In the genomic region with DNA sequence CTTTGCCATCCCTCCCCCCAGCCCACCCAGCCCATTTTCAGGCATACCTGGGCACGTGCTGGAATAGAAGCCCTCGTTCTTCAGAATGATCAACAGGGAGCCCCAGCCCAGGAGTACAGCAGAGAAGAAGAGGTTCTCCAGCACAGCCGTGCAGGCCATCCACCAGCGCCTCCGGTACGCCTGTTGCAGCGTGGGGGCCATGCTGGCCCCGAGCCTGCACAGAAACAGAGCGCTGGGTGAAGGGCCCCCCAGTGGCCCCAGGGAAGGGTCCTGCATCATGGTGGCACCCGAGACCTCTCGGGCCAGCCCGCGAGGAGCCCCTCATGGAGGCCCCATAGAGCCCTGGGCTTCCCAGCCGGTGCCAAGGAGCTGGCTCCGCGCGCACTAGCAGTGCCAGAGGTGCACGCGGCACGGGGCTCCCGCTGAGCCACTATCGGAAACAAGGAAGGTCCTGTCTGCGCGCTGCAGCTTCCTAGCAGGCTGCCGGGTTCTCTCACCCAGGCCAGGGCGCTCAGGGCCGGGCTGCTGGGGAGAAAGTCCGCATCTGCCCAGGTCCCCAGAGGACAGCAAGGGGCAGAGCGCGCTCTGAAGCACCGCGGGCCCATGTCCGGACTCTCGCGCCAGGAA, we compare ENCODE assay signal across 8 cellular contexts. TPM values are rescaled to one million over a fixed set of nuclear protein-coding genes. Genes with fewer than 3 reads are reported as not detected.
DNase-seq lines count a peak whose midpoint lies in the region; ATAC-seq, FAIRE-seq and TF ChIP-seq lines count a peak whose summit lies in the region.

No MANE protein-coding gene starts in this region.

- H2BK15ac ChIP-seq in H9 (ENCODE audit: low read depth, low read length), result no peak overlapping the region

- WGBS in H9 (ENCODE audit: extremely low coverage, insufficient read length, low lambda C conversion rate), result no CpG with 5 or more reads among the region's 35 CpGs
- 5% methylated on average over 33 to 35 of the region's 35 CpGs for WGBS in pancreas, 2 donors

- FAIRE-seq in pancreas (lab: Jason Lieb, UNC) (no peak), H54 (lab: Jason Lieb, UNC) (no peak)

- H2AFZ ChIP-seq in H9 (ENCODE audit: low read length), result no peak overlapping the region

- H2BK5ac ChIP-seq in H9 (ENCODE audit: insufficient read length, low read length), result no peak overlapping the region

- no peak overlapping the region for H3T11ph ChIP-seq in H9 (ENCODE audit: low read length)

- no peak overlapping the region for H2BK12ac ChIP-seq in H9 (ENCODE audit: insufficient read length, low read depth, low read length)

- no peaks in the 10 kb centered on the region for H3K36me3 ChIP-seq in pancreas

- H3K4me3 ChIP-seq in pancreas, result peak overlapping the region; percentile 76 to 96 (median 88)

- TF ChIP-seq CTCF in GM10248 (IDR thresholded peaks at IDR 0.05; ENCODE audit: control extremely low read depth, extremely low read depth, low read depth, missing control alignments), result no peak
- no peak for TF ChIP-seq CTCF in H9 (conservative IDR thresholded peaks at IDR 0.05)
- no peak for TF ChIP-seq CTCF in pancreas (IDR thresholded peaks at IDR 0.05)

- H3K9me3 Mint-ChIP-seq in H9, result 0 out of 5 replicates have a peak, but pooled peaks cover 0 to 3% of the 10 kb centered on the region in 2 experiments

- H3K79me1 ChIP-seq in H9 (ENCODE audit: insufficient read depth, low read depth, low read length, poor library complexity, severe bottlenecking), result no peaks in the 10 kb centered on the region

- no peak overlapping the region for H2BK120ac ChIP-seq in H9 (ENCODE audit: low read depth, low read length, poor library complexity, severe bottlenecking)

- H3K56ac ChIP-seq in H9 (ENCODE audit: insufficient read length, low read depth, low read length), result no peak overlapping the region

- H4K8ac ChIP-seq in H9 (replicated peaks; ENCODE audit: insufficient read length, low read depth, low read length), result no peak overlapping the region

- H3K27me3 ChIP-seq in H9 (ENCODE audit: insufficient read depth, low read length) (no peaks in the 10 kb centered on the region), pancreas (no peaks in the 10 kb centered on the region)

- H3K27ac Mint-ChIP-seq in H9, result no peak overlapping the region; a peak in 1 of 7 replicates

- ATAC-seq in pancreas, result peak; percentile 61 to 76 (median 68)

- no peak overlapping the region for H3K14ac ChIP-seq in H9 (ENCODE audit: insufficient read depth, low read length)

- peaks cover 51% of the 10 kb centered on the region for H3K27me3 Mint-ChIP-seq in H9 (ENCODE audit: low read depth)

- H2BK20ac ChIP-seq in H9 (ENCODE audit: low read depth, low read length, poor library complexity, severe bottlenecking), result no peak overlapping the region

- H3K4me1 ChIP-seq in H9 (ENCODE audit: insufficient read depth, low read length), result peaks cover 2% of the 10 kb centered on the region
- H3K4me1 ChIP-seq in pancreas, result peaks cover 0 to 5% (median 3%) of the 10 kb centered on the region in 3 donors

- no peak for TF ChIP-seq POLR2A in H54 (IDR thresholded peaks at IDR 0.05; ENCODE audit: low read depth, low read length)

- no peak overlapping the region for H3K18ac ChIP-seq in H9 (ENCODE audit: insufficient read length, low read depth, low read length)

- intact Hi-C loops in pancreas (cut with DNase I), result loop anchor here in 1 of 3 donors (10.0 kb wide), 1 partner anchor 49 kb away; a partner anchor contains a TSS

- POLR2A ChIA-PET in GM10248 (lab: Yijun Ruan, JAX), result no interaction called here

- no peaks in the 10 kb centered on the region for H3K9me3 ChIP-seq in H9 (ENCODE audit: control insufficient read depth, low read depth, low read length)
- no peaks in the 10 kb centered on the region for H3K9me3 ChIP-seq in pancreas

- no peak overlapping the region for H4K91ac ChIP-seq in H9 (ENCODE audit: insufficient read length, low read depth, low read length)

- peak overlapping the region; percentile 63 for H3K4me2 ChIP-seq in H9 (ENCODE audit: insufficient read depth, insufficient read length, low read length)

- CTCF ChIA-PET in GM10248 (lab: Yijun Ruan, JAX), result interaction anchor here (0.8 to 9.0 kb wide), 11 partner anchors 8 to 168 kb away, joined by 3 to 121 read pairs (median 5); a partner anchor contains a TSS

- H3K4me1 Mint-ChIP-seq in H9, result peaks cover 10 to 13% of the 10 kb centered on the region in 2 experiments; a peak in 2 of 4 replicates

- no peak overlapping the region for H3K27ac ChIP-seq in H9 (ENCODE audit: insufficient read length, low read depth, low read length)
- peak overlapping the region; percentile 71 to 89 (median 80) for H3K27ac ChIP-seq in pancreas

- H3K4me3 Mint-ChIP-seq in H9, result peak overlapping the region; percentile 90 to 98

- H2AK5ac ChIP-seq in H9 (ENCODE audit: insufficient read length, low read length), result no peak overlapping the region

- no peaks in the 10 kb centered on the region for H3K79me2 ChIP-seq in H9 (ENCODE audit: insufficient read depth, low read length)

- no peaks in the 10 kb centered on the region for H4K20me1 ChIP-seq in H9 (ENCODE audit: control insufficient read depth, insufficient read depth, insufficient read length)

- peaks cover 16% of the 10 kb centered on the region for H3K23me2 ChIP-seq in H9 (ENCODE audit: insufficient read length, low read depth, low read length, poor library complexity, severe bottlenecking)

- DNase-seq in GM10248 (ENCODE audit: extremely low spot score) (peak; percentile 45), H9 (peak; percentile 57), NCI-H1092 (lab: John Stamatoyannopoulos, UW) (peak; percentile 49), germinal center (ENCODE audit: low spot score) (peak; percentile 62), pancreas (peak; percentile 53 to 90 (median 70)), putamen (ENCODE audit: low spot score) (no peak), H54 (ENCODE audit: insufficient read length, low spot score) (no peak)
- peak; percentile 64 to 67 for DNase-seq in activated T-cell treated with anti-CD3 and anti-CD28 coated beads, Interleukin-2, amount 50 U/mL, for 48 hours

- peaks cover 0 to 4% (median 0%) of the 10 kb centered on the region in 3 experiments; a peak in 4 of 7 replicates for H3K36me3 Mint-ChIP-seq in H9 (ENCODE audit: insufficient read depth in 1 of 3, low read depth in 3 of 3)

- H3K4ac ChIP-seq in H9 (ENCODE audit: low read depth, low read length), result no peak overlapping the region

- no peak overlapping the region for H3K23ac ChIP-seq in H9 (ENCODE audit: insufficient read length, low read depth, low read length)

- no peak overlapping the region for H4K5ac ChIP-seq in H9 (ENCODE audit: insufficient read length, low read depth, low read length)

- peak overlapping the region; percentile 1 for H3K9ac ChIP-seq in H9 (ENCODE audit: extremely low read depth, insufficient read length, low read length)

RNA-seq across cellular contexts. Expression of a gene that starts 1.5 kb away (rescaled TPM):
- total RNA-seq in H9 (2021) (16.3 and 17.0 TPM in 2 replicates), pancreas (100 to 1,000 TPM in 4 of 6 donors, 10 to 100 TPM in 2; 78.3 to 280 (median 137) TPM)
- 100 to 1,000 TPM; 100 to 110 TPM for polyA plus RNA-seq in pancreas

RNA-seq across cellular contexts. Expression of a gene that starts 16.5 kb away (rescaled TPM):
- total RNA-seq in H9 (2021), result 126 and 130 TPM in 2 replicates
- total RNA-seq in pancreas, result 10 to 100 TPM; 12.2 to 32.6 (median 21.7) TPM
- polyA plus RNA-seq in pancreas, result 10 to 100 TPM; 15.7 to 25.8 TPM

RNA-seq across cellular contexts. Expression of a gene that starts 23.4 kb away (rescaled TPM):
- total RNA-seq in H9 (2021) (0.18 TPM in 1 of 2 replicates, not detected in the other), pancreas (not detected)
- not detected for polyA plus RNA-seq in pancreas

RNA-seq across cellular contexts. Expression of a gene that starts 53.4 kb away (rescaled TPM):
- total RNA-seq in H9 (2021), result 38.2 and 38.9 TPM in 2 replicates
- 10 to 100 TPM in 5 of 6 donors, 1 to 10 TPM in 1; 9.6 to 46.4 (median 11.5) TPM for total RNA-seq in pancreas
- polyA plus RNA-seq in pancreas, result 10 to 100 TPM; 12.9 to 18.9 TPM

RNA-seq across cellular contexts. Expression of a gene that starts 53.7 kb away (rescaled TPM):
- 7.0 and 7.1 TPM in 2 replicates for total RNA-seq in H9 (2021)
- 1 to 10 TPM in 3 of 6 donors, under 1 TPM in 3; 0.55 to 2.7 (median 1.1) TPM for total RNA-seq in pancreas
- 1 to 10 TPM; 1.4 to 2.6 TPM for polyA plus RNA-seq in pancreas

Comparison
In these comparisons a context has a peak if more than half of its experiments do, and no peak if none do; other contexts are left out.
1. DNase-seq: peak in GM10248 (single experiment), H9 (single experiment), NCI-H1092 (single experiment), activated T-cell treated with anti-CD3 and anti-CD28 coated beads, Interleukin-2, amount 50 U/mL, for 48 hours (2 of 2), germinal center (single experiment) and pancreas (6 of 6); none in putamen (single experiment) and H54 (single experiment).